In genomic region chr19:19201697-19202630, GRCh38 we compare ENCODE assay signal across 9 cellular contexts. TPM values are rescaled to one million over a fixed set of nuclear protein-coding genes. Genes with fewer than 3 reads are reported as not detected.
DNase-seq lines count a peak whose midpoint lies in the region; ATAC-seq, FAIRE-seq and TF ChIP-seq lines count a peak whose summit lies in the region.
"Had no signal": no experiment of that assay in that cellular context is flagged by ENCODE, and none has a peak within 500 bp of the region (broad histone marks: within the 10 kb centered on the region; RNA-seq: fewer than 3 reads in every experiment).

No MANE protein-coding gene starts in this region.

- no peaks in the 10 kb centered on the region for H3K9me3 ChIP-seq in T-helper 17 cell (ENCODE audit: control insufficient read depth, low read length, poor library complexity, severe bottlenecking)
- no peaks in the 10 kb centered on the region for H3K9me3 ChIP-seq in skeletal muscle tissue (ENCODE audit: control insufficient read depth in 3 of 3, low read length in 3 of 3)

- H3K27me3 Mint-ChIP-seq in GM23338 (ENCODE audit: insufficient read depth, low read depth, poor library complexity) (peaks cover 49% of the 10 kb centered on the region), T-helper 17 cell (no peaks in the 10 kb centered on the region)

- no peak for DNase-seq in GM23338 (ENCODE audit: low spot score)
- DNase-seq in T-helper 17 cell = no peak
- no peak for DNase-seq in foreskin keratinocyte
- DNase-seq in frontal cortex (ENCODE audit: low spot score in 2 of 2) = no peak
- DNase-seq in amygdala (lab: John Stamatoyannopoulos, UW) = no peak
- no peak for DNase-seq in NCI-H2171 treated with DMSO at 0.1 percent for 48 hours (lab: John Stamatoyannopoulos, UW)
- DNase-seq in GM10248 (ENCODE audit: extremely low spot score) = no peak

- no peak overlapping the region for H3K27ac Mint-ChIP-seq in GM23338
- H3K27ac Mint-ChIP-seq in T-helper 17 cell = peak overlapping the region; percentile 91

- no peak for ATAC-seq in GM23338
- no peak for ATAC-seq in T-helper 17 cell
- no peak for ATAC-seq in foreskin keratinocyte

- CTCF ChIA-PET in GM10248 (lab: Yijun Ruan, JAX) = interaction anchor here (0.7 to 3.2 kb wide), 8 partner anchors 9 to 61 kb away, joined by 3 to 16 read pairs (median 3); no protein-coding TSS in a partner anchor

- POLR2A ChIA-PET in GM10248 (lab: Yijun Ruan, JAX) = interaction anchor here (1.0 to 1.1 kb wide), 2 partner anchors 12 to 27 kb away, joined by 3 to 6 read pairs; no protein-coding TSS in a partner anchor

- H3K36me3 Mint-ChIP-seq in GM23338 (ENCODE audit: low read depth) (peaks cover 38% of the 10 kb centered on the region), T-helper 17 cell (ENCODE audit: low read depth) (no peaks in the 10 kb centered on the region)

- peak overlapping the region; percentile 92 for H3K4me2 ChIP-seq in GM23338

- H3K27me3 ChIP-seq in GM23338 (ENCODE audit: insufficient read depth) (peaks cover 32% of the 10 kb centered on the region), foreskin keratinocyte (no peaks in the 10 kb centered on the region), skeletal muscle tissue (ENCODE audit: control insufficient read depth in 3 of 3, insufficient read depth in 3 of 3, low read length in 3 of 3) (peaks cover 7 to 14% (median 14%) of the 10 kb centered on the region in 3 donors)

- peak overlapping the region; percentile 96 for H3K4me3 ChIP-seq in GM23338
- H3K4me3 ChIP-seq in skeletal muscle tissue (ENCODE audit: low read length in 3 of 3) = peak overlapping the region; percentile 73 to 86 (median 76)

- peak overlapping the region in 2 of 3 donors; percentile 82 to 90 for H3K9ac ChIP-seq in skeletal muscle tissue (ENCODE audit: low read depth in 1 of 3, low read length in 3 of 3)

- H3K36me3 ChIP-seq in GM23338 (ENCODE audit: insufficient read depth) = no peaks in the 10 kb centered on the region
- H3K36me3 ChIP-seq in skeletal muscle tissue (ENCODE audit: control insufficient read depth in 3 of 3, insufficient read depth in 3 of 3, low read length in 3 of 3) = peaks cover 25 to 33% (median 26%) of the 10 kb centered on the region in 3 donors

- H3F3A ChIP-seq in GM23338 (replicated peaks; ENCODE audit: low read depth) = 0 out of 2 replicates have a peak, but pooled peaks cover 9% of the 10 kb centered on the region

- no peaks in the 10 kb centered on the region for H3K9me3 Mint-ChIP-seq in GM23338

- TF ChIP-seq CTCF in GM23338 (conservative IDR thresholded peaks at IDR 0.05; ENCODE audit: low read depth in 2 of 2) (no peak), foreskin keratinocyte (conservative IDR thresholded peaks at IDR 0.05) (no peak), GM10248 (IDR thresholded peaks at IDR 0.05; ENCODE audit: control extremely low read depth, extremely low read depth, low read depth, missing control alignments) (no peak)

- no peak for FAIRE-seq in frontal cortex (lab: Jason Lieb, UNC)

- H3K79me2 ChIP-seq in GM23338 (replicated peaks; ENCODE audit: insufficient read depth) = no peaks in the 10 kb centered on the region

- no peak overlapping the region for H2AFZ ChIP-seq in GM23338

- no peaks in the 10 kb centered on the region for H3K9me2 ChIP-seq in GM23338 (ENCODE audit: insufficient read depth)

- H3K27ac ChIP-seq in GM23338 (ENCODE audit: low read depth) (no peak overlapping the region), foreskin keratinocyte (peak overlapping the region; percentile 22), skeletal muscle tissue (ENCODE audit: low read depth, low read length) (no peak overlapping the region)

- no peaks in the 10 kb centered on the region; the same call in 1 of the 2 replicates for H4K20me1 ChIP-seq in GM23338 (replicated peaks; ENCODE audit: insufficient read depth)

- peaks cover 11% of the 10 kb centered on the region; the same call in 2 of the 3 replicates for H3K4me1 Mint-ChIP-seq in GM23338
- peaks cover 21% of the 10 kb centered on the region for H3K4me1 Mint-ChIP-seq in T-helper 17 cell

- H3K4me3 Mint-ChIP-seq in GM23338 = peak overlapping the region; percentile 93
- H3K4me3 Mint-ChIP-seq in T-helper 17 cell = peak overlapping the region; percentile 93

- H3K4me1 ChIP-seq in GM23338 (ENCODE audit: insufficient read depth) (0 out of 2 replicates have a peak, but pooled peaks cover 6% of the 10 kb centered on the region), foreskin keratinocyte (no peaks in the 10 kb centered on the region), skeletal muscle tissue (ENCODE audit: control insufficient read depth in 3 of 3, insufficient read depth in 3 of 3, low read length in 3 of 3) (peaks cover 11% of the 10 kb centered on the region in 3 donors)

RNA-seq across cellular contexts. Expression of gene NR2C2AP, which starts 1.2 kb away (rescaled TPM):
- total RNA-seq in GM23338 (2014; rRNA removed; shearing (Covaris generic)) = 14.4 and 14.6 TPM in 2 replicates
- polyA plus RNA-seq in GM23338 (2016; fragmentation: Nextera tagmentation; extraction: Ambion mirVana) (25.7 and 27.6 TPM in 2 replicates), foreskin keratinocyte (40.5 and 45.7 TPM in 2 replicates)
- total RNA-seq in T-helper 17 cell (10 to 100 TPM; 15.0 to 17.3 TPM), foreskin keratinocyte (27.1 and 30.2 TPM in 2 replicates), skeletal muscle tissue (7.3 TPM), frontal cortex (9.0 TPM)

RNA-seq across cellular contexts. Expression of gene NCAN, which starts 9.8 kb away (rescaled TPM):
- total RNA-seq in GM23338 (2014; rRNA removed; shearing (Covaris generic)) = 8.0 and 9.4 TPM in 2 replicates
- polyA plus RNA-seq in GM23338 (2016; fragmentation: Nextera tagmentation; extraction: Ambion mirVana) (1.8 and 2.2 TPM in 2 replicates), foreskin keratinocyte (not detected in 2 replicates)
- total RNA-seq in T-helper 17 cell (not detected), foreskin keratinocyte (not detected in 2 replicates), skeletal muscle tissue (not detected), frontal cortex (162 TPM)

RNA-seq across cellular contexts. Expression of gene RFXANK, which starts 9.9 kb away (rescaled TPM):
- total RNA-seq in GM23338 (2014; rRNA removed; shearing (Covaris generic)) = 54.3 and 58.1 TPM in 2 replicates
- polyA plus RNA-seq in GM23338 (2016; fragmentation: Nextera tagmentation; extraction: Ambion mirVana) (124 and 129 TPM in 2 replicates), foreskin keratinocyte (154 TPM in 2 replicates)
- total RNA-seq in T-helper 17 cell (10 to 100 TPM; 61.9 to 69.2 TPM), foreskin keratinocyte (118 and 132 TPM in 2 replicates), skeletal muscle tissue (56.9 TPM), frontal cortex (18.3 TPM)

RNA-seq across cellular contexts. Expression of gene BORCS8, which starts 10.0 kb away (rescaled TPM):
- total RNA-seq in GM23338 (2014; rRNA removed; shearing (Covaris generic)) = 16.4 and 18.8 TPM in 2 replicates
- polyA plus RNA-seq in GM23338 (2016; fragmentation: Nextera tagmentation; extraction: Ambion mirVana) = 13.8 and 15.1 TPM in 2 replicates
- total RNA-seq in T-helper 17 cell = 10 to 100 TPM; 27.4 to 30.8 TPM
- total RNA-seq in foreskin keratinocyte = 21.7 and 21.8 TPM in 2 replicates
- 29.3 and 33.1 TPM in 2 replicates for polyA plus RNA-seq in foreskin keratinocyte
- 4.2 TPM for total RNA-seq in skeletal muscle tissue
- total RNA-seq in frontal cortex = 28.1 TPM

RNA-seq across cellular contexts. Expression of gene MEF2B, which starts 31.9 kb away (rescaled TPM):
- 3.0 and 8.3 TPM in 2 replicates for total RNA-seq in GM23338 (2014; rRNA removed; shearing (Covaris generic))
- polyA plus RNA-seq in GM23338 (2016; fragmentation: Nextera tagmentation; extraction: Ambion mirVana) (7.4 and 8.1 TPM in 2 replicates), foreskin keratinocyte (0.51 and 0.66 TPM in 2 replicates)
- total RNA-seq in T-helper 17 cell (1 to 10 TPM; 1.3 to 3.5 TPM), foreskin keratinocyte (0.18 TPM in 1 of 2 replicates, not detected in the other), skeletal muscle tissue (not detected), frontal cortex (not detected)
- total RNA-seq: RPMI7951 had no signal

Comparison
In these comparisons a context has a peak if more than half of its experiments do, and no peak if none do; other contexts are left out.
1. RNA of gene NCAN, which starts 9.8 kb away (total RNA-seq): 162 TPM in frontal cortex (single experiment); 8.0 to 9.4 TPM in GM23338, not detected in T-helper 17 cell, not detected in foreskin keratinocyte and not detected in skeletal muscle tissue (single experiment); every median in the first group is over 10 times any median in the second.